1 cellular context compared by ENCODE assay signal in genomic region chr7:1144269-1144771, GRCh38.
TF ChIP-seq lines count a peak whose summit lies in the region.

No MANE protein-coding gene starts in this region.

TF ChIP-seq in HepG2, 621 proteins besides CTCF, POLR2A, EP300 and RAD21 (continued from another document):
- TF ChIP-seq ZNF687 (CRISPR knock-in tag; IDR thresholded peaks at IDR 0.05) = peak; percentile 41; the same call in 1 of the 2 replicates
